2 cellular contexts compared by ENCODE assay signal in the genomic region with DNA sequence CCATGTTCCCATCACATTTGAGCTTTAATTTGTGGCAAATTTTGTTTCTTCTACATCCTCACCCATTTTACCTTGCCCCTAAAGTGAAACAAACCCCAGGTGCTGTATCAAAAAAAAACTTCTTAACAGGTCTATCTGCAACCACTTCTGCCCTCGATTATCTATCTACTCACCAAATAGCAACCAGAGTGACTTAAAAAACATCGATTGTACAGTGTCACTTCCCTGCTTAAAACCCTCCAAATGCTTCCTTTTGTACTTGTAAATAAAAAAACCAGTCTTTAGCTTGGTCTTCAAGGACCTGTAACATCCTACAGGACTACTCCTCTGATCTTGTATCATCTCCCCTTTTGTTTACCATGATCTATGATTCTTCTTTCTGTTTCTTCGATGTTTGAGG.
TF ChIP-seq lines count a peak whose summit lies in the region.

No MANE protein-coding gene starts in this region.

TF ChIP-seq in liver, 16 proteins besides CTCF, POLR2A, EP300 and RAD21 (continued from another document):
- TF ChIP-seq, protein P1, sequence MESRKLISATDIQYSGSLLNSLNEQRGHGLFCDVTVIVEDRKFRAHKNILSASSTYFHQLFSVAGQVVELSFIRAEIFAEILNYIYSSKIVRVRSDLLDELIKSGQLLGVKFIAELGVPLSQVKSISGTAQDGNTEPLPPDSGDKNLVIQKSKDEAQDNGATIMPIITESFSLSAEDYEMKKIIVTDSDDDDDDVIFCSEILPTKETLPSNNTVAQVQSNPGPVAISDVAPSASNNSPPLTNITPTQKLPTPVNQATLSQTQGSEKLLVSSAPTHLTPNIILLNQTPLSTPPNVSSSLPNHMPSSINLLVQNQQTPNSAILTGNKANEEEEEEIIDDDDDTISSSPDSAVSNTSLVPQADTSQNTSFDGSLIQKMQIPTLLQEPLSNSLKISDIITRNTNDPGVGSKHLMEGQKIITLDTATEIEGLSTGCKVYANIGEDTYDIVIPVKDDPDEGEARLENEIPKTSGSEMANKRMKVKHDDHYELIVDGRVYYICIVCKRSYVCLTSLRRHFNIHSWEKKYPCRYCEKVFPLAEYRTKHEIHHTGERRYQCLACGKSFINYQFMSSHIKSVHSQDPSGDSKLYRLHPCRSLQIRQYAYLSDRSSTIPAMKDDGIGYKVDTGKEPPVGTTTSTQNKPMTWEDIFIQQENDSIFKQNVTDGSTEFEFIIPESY (IDR thresholded peaks at IDR 0.05), result no peak
- TF ChIP-seq, protein P2, sequence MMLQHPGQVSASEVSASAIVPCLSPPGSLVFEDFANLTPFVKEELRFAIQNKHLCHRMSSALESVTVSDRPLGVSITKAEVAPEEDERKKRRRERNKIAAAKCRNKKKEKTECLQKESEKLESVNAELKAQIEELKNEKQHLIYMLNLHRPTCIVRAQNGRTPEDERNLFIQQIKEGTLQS (IDR thresholded peaks at IDR 0.05), result no peak
- no peak for TF ChIP-seq FOXA1 (IDR thresholded peaks at IDR 0.05)
- TF ChIP-seq FOXA2 (IDR thresholded peaks at IDR 0.05), result no peak
TF ChIP-seq in liver: peak in this region for 0.

TF ChIP-seq in HepG2, 621 proteins besides CTCF, POLR2A, EP300 and RAD21 (continued from another document):
- TF ChIP-seq, protein P3, sequence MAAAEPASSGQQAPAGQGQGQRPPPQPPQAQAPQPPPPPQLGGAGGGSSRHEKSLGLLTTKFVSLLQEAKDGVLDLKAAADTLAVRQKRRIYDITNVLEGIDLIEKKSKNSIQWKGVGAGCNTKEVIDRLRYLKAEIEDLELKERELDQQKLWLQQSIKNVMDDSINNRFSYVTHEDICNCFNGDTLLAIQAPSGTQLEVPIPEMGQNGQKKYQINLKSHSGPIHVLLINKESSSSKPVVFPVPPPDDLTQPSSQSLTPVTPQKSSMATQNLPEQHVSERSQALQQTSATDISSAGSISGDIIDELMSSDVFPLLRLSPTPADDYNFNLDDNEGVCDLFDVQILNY (CRISPR knock-in tag; conservative IDR thresholded peaks at IDR 0.05), result no peak
- TF ChIP-seq, protein P4, sequence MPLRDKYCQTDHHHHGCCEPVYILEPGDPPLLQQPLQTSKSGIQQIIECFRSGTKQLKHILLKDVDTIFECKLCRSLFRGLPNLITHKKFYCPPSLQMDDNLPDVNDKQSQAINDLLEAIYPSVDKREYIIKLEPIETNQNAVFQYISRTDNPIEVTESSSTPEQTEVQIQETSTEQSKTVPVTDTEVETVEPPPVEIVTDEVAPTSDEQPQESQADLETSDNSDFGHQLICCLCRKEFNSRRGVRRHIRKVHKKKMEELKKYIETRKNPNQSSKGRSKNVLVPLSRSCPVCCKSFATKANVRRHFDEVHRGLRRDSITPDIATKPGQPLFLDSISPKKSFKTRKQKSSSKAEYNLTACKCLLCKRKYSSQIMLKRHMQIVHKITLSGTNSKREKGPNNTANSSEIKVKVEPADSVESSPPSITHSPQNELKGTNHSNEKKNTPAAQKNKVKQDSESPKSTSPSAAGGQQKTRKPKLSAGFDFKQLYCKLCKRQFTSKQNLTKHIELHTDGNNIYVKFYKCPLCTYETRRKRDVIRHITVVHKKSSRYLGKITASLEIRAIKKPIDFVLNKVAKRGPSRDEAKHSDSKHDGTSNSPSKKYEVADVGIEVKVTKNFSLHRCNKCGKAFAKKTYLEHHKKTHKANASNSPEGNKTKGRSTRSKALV (CRISPR knock-in tag; IDR thresholded peaks at IDR 0.05), result no peak
TF ChIP-seq in HepG2: peak in this region for 0.
